ENCODE assay signal across 35 cellular contexts in the genomic region with DNA sequence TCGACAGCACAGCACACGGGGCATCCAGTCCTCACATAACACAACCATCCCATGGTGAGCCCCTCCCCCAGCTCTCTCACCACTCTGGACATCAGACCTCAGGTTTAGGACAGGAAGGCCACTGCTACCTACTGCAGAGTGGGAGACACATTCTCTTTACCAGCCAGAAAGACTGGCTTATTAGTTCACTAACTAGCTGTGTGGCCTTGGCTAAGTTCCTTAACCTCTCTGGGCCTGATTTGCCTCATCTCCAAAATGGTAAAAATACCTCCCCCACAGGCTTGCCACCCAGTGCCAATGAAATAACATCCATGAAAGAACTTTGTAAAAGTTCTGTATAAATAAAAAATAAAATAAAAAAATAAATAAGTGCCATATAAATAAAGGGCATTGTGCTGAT. TPM values are rescaled to one million over a fixed set of nuclear protein-coding genes. Genes with fewer than 3 reads are reported as not detected.
"Had no signal": no experiment of that assay in that cellular context is flagged by ENCODE, and none has a peak within 500 bp of the region (broad histone marks: within the 10 kb centered on the region; RNA-seq: fewer than 3 reads in every experiment).

No MANE protein-coding gene starts in this region.

- H3K27ac ChIP-seq: brain microvascular endothelial cell, coronary artery, esophagus muscularis mucosa, gastroesophageal sphincter, heart right ventricle had no signal

- H3K9me3 Mint-ChIP-seq: activated CD4-positive, alpha-beta memory T cell treated with anti-CD3 and anti-CD28 coated beads, Interleukin-2, amount 10 ng/mL, durations not matched to agents 7 days and 5 days; activated CD4-positive, alpha-beta T cell treated with anti-CD3 and anti-CD28 coated beads, Interleukin-2, amount 10 ng/mL, durations not matched to agents 7 days and 5 days; activated T-cell treated with anti-CD3 and anti-CD28 coated beads, Interleukin-2, amount 50 U/mL, for 4 hours; activated T-helper 17 cell treated with anti-CD3 and anti-CD28 coated beads, Interleukin-2, amount 50 U/mL, for 72 hours; central memory CD8-positive, alpha-beta T cell; dendritic cell treated with granulocyte-macrophage colony-stimulating factor and Interleukin-4, amounts not matched to agents 40 ng/mL and 50 ng/mL, for 4 days; endodermal cell had no signal

- H3K4me3 ChIP-seq: coronary artery, dorsolateral prefrontal cortex, esophagus muscularis mucosa, gastroesophageal sphincter, heart right ventricle had no signal

- H3K27ac Mint-ChIP-seq: activated CD4-positive, alpha-beta memory T cell treated with anti-CD3 and anti-CD28 coated beads, Interleukin-2, amount 10 ng/mL, durations not matched to agents 7 days and 5 days; activated CD4-positive, alpha-beta T cell treated with anti-CD3 and anti-CD28 coated beads for 36 hours; activated CD4-positive, alpha-beta T cell treated with anti-CD3 and anti-CD28 coated beads, Interleukin-2, amount 10 ng/mL, durations not matched to agents 7 days and 5 days; activated naive CD8-positive, alpha-beta T cell; activated T-helper 17 cell treated with anti-CD3 and anti-CD28 coated beads, Interleukin-2, amount 50 U/mL, for 72 hours; dendritic cell treated with granulocyte-macrophage colony-stimulating factor and Interleukin-4, amounts not matched to agents 40 ng/mL and 50 ng/mL, for 4 days; endodermal cell had no signal

- H3K36me3 Mint-ChIP-seq: activated naive CD8-positive, alpha-beta T cell had no signal

- H3K4me1 Mint-ChIP-seq: activated CD4-positive, alpha-beta memory T cell treated with anti-CD3 and anti-CD28 coated beads, Interleukin-2, amount 10 ng/mL, durations not matched to agents 7 days and 5 days; activated CD4-positive, alpha-beta T cell treated with anti-CD3 and anti-CD28 coated beads for 36 hours; activated CD4-positive, alpha-beta T cell treated with anti-CD3 and anti-CD28 coated beads, Interleukin-2, amount 10 ng/mL, durations not matched to agents 7 days and 5 days; activated T-helper 17 cell treated with anti-CD3 and anti-CD28 coated beads, Interleukin-2, amount 50 U/mL, for 72 hours; central memory CD8-positive, alpha-beta T cell had no signal

- FAIRE-seq: astrocyte, bronchial epithelial cell had no signal

- H3K36me3 ChIP-seq: brain microvascular endothelial cell, esophagus muscularis mucosa, gastroesophageal sphincter, heart right ventricle had no signal

- H3K4me3 Mint-ChIP-seq: activated CD4-positive, alpha-beta memory T cell treated with anti-CD3 and anti-CD28 coated beads, Interleukin-2, amount 10 ng/mL, durations not matched to agents 7 days and 5 days; activated CD4-positive, alpha-beta T cell treated with anti-CD3 and anti-CD28 coated beads for 36 hours; activated CD4-positive, alpha-beta T cell treated with anti-CD3 and anti-CD28 coated beads, Interleukin-2, amount 10 ng/mL, durations not matched to agents 7 days and 5 days; activated naive CD8-positive, alpha-beta T cell; activated T-cell treated with anti-CD3 and anti-CD28 coated beads, Interleukin-2, amount 50 U/mL, for 4 hours; activated T-helper 17 cell treated with anti-CD3 and anti-CD28 coated beads, Interleukin-2, amount 50 U/mL, for 72 hours; central memory CD8-positive, alpha-beta T cell; dendritic cell treated with granulocyte-macrophage colony-stimulating factor and Interleukin-4, amounts not matched to agents 40 ng/mL and 50 ng/mL, for 4 days; endodermal cell had no signal

- ATAC-seq: activated CD4-positive, alpha-beta T cell treated with anti-CD3 and anti-CD28 coated beads for 36 hours; activated T-cell treated with anti-CD3 and anti-CD28 coated beads, Interleukin-2, amount 50 U/mL, for 4 hours; activated T-helper 17 cell treated with anti-CD3 and anti-CD28 coated beads, Interleukin-2, amount 50 U/mL, for 72 hours; gastroesophageal sphincter; heart right ventricle had no signal

- H3K27me3 ChIP-seq: dorsolateral prefrontal cortex, esophagus muscularis mucosa, gastroesophageal sphincter had no signal

- DNase-seq: activated CD4-positive, alpha-beta memory T cell treated with anti-CD3 and anti-CD28 coated beads, Interleukin-2, amount 10 ng/mL, durations not matched to agents 7 days and 5 days; activated CD4-positive, alpha-beta T cell treated with anti-CD3 and anti-CD28 coated beads for 36 hours; activated CD4-positive, alpha-beta T cell treated with anti-CD3 and anti-CD28 coated beads, Interleukin-2, amount 10 ng/mL, durations not matched to agents 7 days and 5 days; activated CD4-positive, alpha-beta T cell treated with anti-CD3 and anti-CD28 coated beads, Interleukin-2, amount 50 U/mL, for 4 hours; activated CD4-positive, CD25-positive, alpha-beta regulatory T cell; activated CD4-positive, CD25-positive, alpha-beta regulatory T cell treated with anti-CD3 and anti-CD28 coated beads, Interleukin-2, amount 50 U/mL, for 72 hours; activated CD8-positive, alpha-beta memory T cell treated with anti-CD3 and anti-CD28 coated beads, Interleukin-2, amount 50 U/mL, for 48 hours; activated effector memory CD4-positive, alpha-beta T cell treated with Interleukin-2 at 50 U/mL for 16 hours; activated gamma-delta T cell treated with Interleukin-2 at 50 U/mL for 16 hours; activated naive CD4-positive, alpha-beta T cell treated with anti-CD3 and anti-CD28 coated beads, Interleukin-2, amount 50 U/mL, for 16 hours; activated naive CD4-positive, alpha-beta T cell treated with Interleukin-2 at 50 U/mL for 16 hours; activated T-cell treated with anti-CD3 and anti-CD28 coated beads, Interleukin-2, amount 50 U/mL, for 4 hours; amniotic stem cell; anterior cingulate cortex; brain microvascular endothelial cell; dorsolateral prefrontal cortex; effector memory CD4-positive, alpha-beta T cell; endodermal cell; erythroblast; foreskin melanocyte; heart right ventricle; T-helper 2 cell had no signal

- H3K9me3 ChIP-seq: esophagus muscularis mucosa, gastroesophageal sphincter, heart right ventricle had no signal

RNA-seq across cellular contexts. Expression of a gene that starts 32.1 kb away (rescaled TPM):
- total RNA-seq: activated CD4-positive, alpha-beta memory T cell treated with anti-CD3 and anti-CD28 coated beads, Interleukin-2, amount 10 ng/mL, durations not matched to agents 7 days and 5 days; activated CD4-positive, alpha-beta T cell treated with anti-CD3 and anti-CD28 coated beads for 36 hours; activated CD4-positive, alpha-beta T cell treated with anti-CD3 and anti-CD28 coated beads, Interleukin-2, amount 10 ng/mL, durations not matched to agents 7 days and 5 days; activated T-cell treated with anti-CD3 and anti-CD28 coated beads, Interleukin-2, amount 50 U/mL, for 4 hours; activated T-helper 17 cell treated with anti-CD3 and anti-CD28 coated beads, Interleukin-2, amount 50 U/mL, for 72 hours; astrocyte; bronchial epithelial cell; cardiac septum; esophagus muscularis mucosa; glomerular endothelial cell; T-helper 1 cell treated with Interleukin-12 subunit alpha and Interleukin-12 subunit beta and Interleukin-4 antibody, amounts not matched to agents 30 ng/mL and 1 ng/mL, for 36 hours had no signal

RNA-seq across cellular contexts. Expression of a gene that starts 35.0 kb away (rescaled TPM):
- total RNA-seq: activated CD4-positive, alpha-beta memory T cell treated with anti-CD3 and anti-CD28 coated beads, Interleukin-2, amount 10 ng/mL, durations not matched to agents 7 days and 5 days; activated CD4-positive, alpha-beta T cell treated with anti-CD3 and anti-CD28 coated beads for 36 hours; activated CD4-positive, alpha-beta T cell treated with anti-CD3 and anti-CD28 coated beads, Interleukin-2, amount 10 ng/mL, durations not matched to agents 7 days and 5 days; activated T-cell treated with anti-CD3 and anti-CD28 coated beads, Interleukin-2, amount 50 U/mL, for 4 hours; activated T-helper 17 cell treated with anti-CD3 and anti-CD28 coated beads, Interleukin-2, amount 50 U/mL, for 72 hours; astrocyte; bronchial epithelial cell; cardiac septum; esophagus muscularis mucosa; gastroesophageal sphincter; glomerular endothelial cell; heart right ventricle; T-helper 1 cell treated with Interleukin-12 subunit alpha and Interleukin-12 subunit beta and Interleukin-4 antibody, amounts not matched to agents 30 ng/mL and 1 ng/mL, for 36 hours had no signal
- polyA plus RNA-seq: adipose tissue, heart right ventricle had no signal

RNA-seq across cellular contexts. Expression of a gene that starts 35.5 kb away (rescaled TPM):
- total RNA-seq: activated CD4-positive, alpha-beta memory T cell treated with anti-CD3 and anti-CD28 coated beads, Interleukin-2, amount 10 ng/mL, durations not matched to agents 7 days and 5 days; activated CD4-positive, alpha-beta T cell treated with anti-CD3 and anti-CD28 coated beads for 36 hours; activated CD4-positive, alpha-beta T cell treated with anti-CD3 and anti-CD28 coated beads, Interleukin-2, amount 10 ng/mL, durations not matched to agents 7 days and 5 days; activated T-cell treated with anti-CD3 and anti-CD28 coated beads, Interleukin-2, amount 50 U/mL, for 4 hours; activated T-helper 17 cell treated with anti-CD3 and anti-CD28 coated beads, Interleukin-2, amount 50 U/mL, for 72 hours; astrocyte; bronchial epithelial cell; glomerular endothelial cell; T-helper 1 cell treated with Interleukin-12 subunit alpha and Interleukin-12 subunit beta and Interleukin-4 antibody, amounts not matched to agents 30 ng/mL and 1 ng/mL, for 36 hours had no signal
